Comparison of ENCODE assay signal across 1 cellular context in the genomic region with DNA sequence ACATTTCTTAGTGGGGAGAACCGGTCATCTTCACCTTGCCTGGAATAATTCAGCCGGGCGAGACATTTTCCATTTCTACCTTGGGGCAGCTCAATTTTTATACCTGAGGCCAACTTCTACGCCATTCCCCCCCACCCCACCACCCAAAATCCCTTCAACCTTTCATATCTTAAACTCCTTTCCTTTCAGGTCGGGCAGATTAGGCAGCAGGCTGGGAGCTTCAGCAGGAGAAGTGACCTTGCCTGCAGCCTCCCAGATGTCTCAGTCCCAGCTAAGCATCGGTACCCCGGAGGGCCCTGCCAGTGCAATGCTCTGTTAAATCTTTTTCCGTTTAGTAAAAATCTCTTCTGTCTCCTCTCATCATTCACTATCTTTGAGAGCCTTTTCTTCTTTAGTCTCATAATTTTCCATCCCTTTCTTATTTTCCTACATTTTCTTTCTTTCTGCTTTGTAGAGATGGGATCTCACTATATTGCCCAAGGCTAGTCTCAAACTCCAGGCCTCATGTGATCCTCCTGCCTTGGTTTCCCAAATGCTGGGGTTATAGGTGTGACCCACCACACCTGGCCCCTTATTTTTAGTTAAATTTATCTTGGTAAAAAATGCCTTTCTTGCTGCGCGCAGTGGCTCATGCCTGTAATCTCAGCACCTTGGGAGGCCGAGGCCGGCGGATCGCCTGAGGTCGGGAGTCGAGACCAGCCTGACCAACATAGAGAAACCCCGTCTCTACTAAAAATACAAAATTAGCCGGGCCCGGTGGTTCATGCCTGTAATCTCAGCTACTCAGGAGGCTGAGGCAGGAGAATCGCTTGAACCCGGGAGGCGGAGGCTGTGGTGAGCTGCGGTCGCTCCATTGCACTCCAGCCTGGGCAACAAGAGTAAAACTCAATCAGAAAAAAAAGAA.
A peak's percentile ranks its signal among the peaks of the same experiment; 100 is the strongest.
TF ChIP-seq lines count a peak whose summit lies in the region.

No MANE protein-coding gene starts in this region.

TF ChIP-seq in K562, 482 proteins besides CTCF, POLR2A, EP300 and RAD21 (continued from another document):
- TF ChIP-seq TAL1 (IDR thresholded peaks at IDR 0.05) (0 out of 2 replicates have a peak, but pooled peaks have one; percentile 0), ZNF695 (CRISPR knock-in tag; IDR thresholded peaks at IDR 0.05) (no peak), SAP30 (IDR thresholded peaks at IDR 0.05; ENCODE audit: borderline replicate concordance, insufficient read depth, low read depth, low read length, poor library complexity, severe bottlenecking) (peak; percentile 34), RBFOX2 (IDR thresholded peaks at IDR 0.05; ENCODE audit: low read depth, low read length) (peak; percentile 61; the same call in 1 of the 2 replicates), ZFX (CRISPR knock-in tag; IDR thresholded peaks at IDR 0.05) (0 out of 2 replicates have a peak, but pooled peaks have one; percentile 48)
- TF ChIP-seq, protein P1, sequence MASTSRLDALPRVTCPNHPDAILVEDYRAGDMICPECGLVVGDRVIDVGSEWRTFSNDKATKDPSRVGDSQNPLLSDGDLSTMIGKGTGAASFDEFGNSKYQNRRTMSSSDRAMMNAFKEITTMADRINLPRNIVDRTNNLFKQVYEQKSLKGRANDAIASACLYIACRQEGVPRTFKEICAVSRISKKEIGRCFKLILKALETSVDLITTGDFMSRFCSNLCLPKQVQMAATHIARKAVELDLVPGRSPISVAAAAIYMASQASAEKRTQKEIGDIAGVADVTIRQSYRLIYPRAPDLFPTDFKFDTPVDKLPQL (IDR thresholded peaks at IDR 0.05; ENCODE audit: extremely low read depth, insufficient read length), result no peak
- TF ChIP-seq, protein P2, sequence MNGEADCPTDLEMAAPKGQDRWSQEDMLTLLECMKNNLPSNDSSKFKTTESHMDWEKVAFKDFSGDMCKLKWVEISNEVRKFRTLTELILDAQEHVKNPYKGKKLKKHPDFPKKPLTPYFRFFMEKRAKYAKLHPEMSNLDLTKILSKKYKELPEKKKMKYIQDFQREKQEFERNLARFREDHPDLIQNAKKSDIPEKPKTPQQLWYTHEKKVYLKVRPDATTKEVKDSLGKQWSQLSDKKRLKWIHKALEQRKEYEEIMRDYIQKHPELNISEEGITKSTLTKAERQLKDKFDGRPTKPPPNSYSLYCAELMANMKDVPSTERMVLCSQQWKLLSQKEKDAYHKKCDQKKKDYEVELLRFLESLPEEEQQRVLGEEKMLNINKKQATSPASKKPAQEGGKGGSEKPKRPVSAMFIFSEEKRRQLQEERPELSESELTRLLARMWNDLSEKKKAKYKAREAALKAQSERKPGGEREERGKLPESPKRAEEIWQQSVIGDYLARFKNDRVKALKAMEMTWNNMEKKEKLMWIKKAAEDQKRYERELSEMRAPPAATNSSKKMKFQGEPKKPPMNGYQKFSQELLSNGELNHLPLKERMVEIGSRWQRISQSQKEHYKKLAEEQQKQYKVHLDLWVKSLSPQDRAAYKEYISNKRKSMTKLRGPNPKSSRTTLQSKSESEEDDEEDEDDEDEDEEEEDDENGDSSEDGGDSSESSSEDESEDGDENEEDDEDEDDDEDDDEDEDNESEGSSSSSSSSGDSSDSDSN (IDR thresholded peaks at IDR 0.05; ENCODE audit: borderline replicate concordance in 1 of 2, low read depth in 2 of 2, low read length in 2 of 2), result 0 out of 4 replicates have a peak, but pooled peaks of 1 of the 2 experiments have one; percentile 26
- TF ChIP-seq, protein P3, sequence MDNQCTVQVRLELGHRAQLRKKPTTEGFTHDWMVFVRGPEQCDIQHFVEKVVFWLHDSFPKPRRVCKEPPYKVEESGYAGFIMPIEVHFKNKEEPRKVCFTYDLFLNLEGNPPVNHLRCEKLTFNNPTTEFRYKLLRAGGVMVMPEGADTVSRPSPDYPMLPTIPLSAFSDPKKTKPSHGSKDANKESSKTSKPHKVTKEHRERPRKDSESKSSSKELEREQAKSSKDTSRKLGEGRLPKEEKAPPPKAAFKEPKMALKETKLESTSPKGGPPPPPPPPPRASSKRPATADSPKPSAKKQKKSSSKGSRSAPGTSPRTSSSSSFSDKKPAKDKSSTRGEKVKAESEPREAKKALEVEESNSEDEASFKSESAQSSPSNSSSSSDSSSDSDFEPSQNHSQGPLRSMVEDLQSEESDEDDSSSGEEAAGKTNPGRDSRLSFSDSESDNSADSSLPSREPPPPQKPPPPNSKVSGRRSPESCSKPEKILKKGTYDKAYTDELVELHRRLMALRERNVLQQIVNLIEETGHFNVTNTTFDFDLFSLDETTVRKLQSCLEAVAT (IDR thresholded peaks at IDR 0.05), result peak in 1 of 2 experiments; percentile 62; a peak in 1 of 4 replicates
- TF ChIP-seq, protein P4, sequence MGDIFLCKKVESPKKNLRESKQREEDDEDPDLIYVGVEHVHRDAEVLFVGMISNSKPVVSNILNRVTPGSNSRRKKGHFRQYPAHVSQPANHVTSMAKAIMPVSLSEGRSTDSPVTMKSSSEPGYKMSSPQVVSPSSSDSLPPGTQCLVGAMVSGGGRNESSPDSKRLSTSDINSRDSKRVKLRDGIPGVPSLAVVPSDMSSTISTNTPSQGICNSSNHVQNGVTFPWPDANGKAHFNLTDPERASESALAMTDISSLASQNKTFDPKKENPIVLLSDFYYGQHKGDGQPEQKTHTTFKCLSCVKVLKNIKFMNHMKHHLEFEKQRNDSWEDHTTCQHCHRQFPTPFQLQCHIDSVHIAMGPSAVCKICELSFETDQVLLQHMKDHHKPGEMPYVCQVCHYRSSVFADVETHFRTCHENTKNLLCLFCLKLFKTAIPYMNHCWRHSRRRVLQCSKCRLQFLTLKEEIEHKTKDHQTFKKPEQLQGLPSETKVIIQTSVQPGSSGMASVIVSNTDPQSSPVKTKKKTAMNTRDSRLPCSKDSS (IDR thresholded peaks at IDR 0.05; ENCODE audit: low read depth, partially characterized antibody), result no peak
